In genomic region chr12:6786416-6787094, GRCh38 we compare ENCODE assay signal across 16 cellular contexts. TPM values are rescaled to one million over a fixed set of nuclear protein-coding genes. Genes with fewer than 3 reads are reported as not detected.
DNase-seq lines count a peak whose midpoint lies in the region; ATAC-seq and TF ChIP-seq lines count a peak whose summit lies in the region.
"Had no signal": no experiment of that assay in that cellular context is flagged by ENCODE, and none has a peak within 500 bp of the region (broad histone marks: within the 10 kb centered on the region; RNA-seq: fewer than 3 reads in every experiment).

No MANE protein-coding gene starts in this region.

- CTCF ChIA-PET in activated naive CD4-positive, alpha-beta T cell treated with anti-CD3 and anti-CD28 coated beads for 36 hours (lab: Charles Lee) = interaction anchor here (0.6 to 3.5 kb wide), 8 partner anchors 9 to 145 kb away, joined by 3 to 23 read pairs (median 4); no protein-coding TSS in a partner anchor

- no peaks in the 10 kb centered on the region for H3K27me3 Mint-ChIP-seq in activated naive CD4-positive, alpha-beta T cell treated with anti-CD3 and anti-CD28 coated beads for 36 hours (ENCODE audit: low read depth)
- H3K27me3 Mint-ChIP-seq in brain = no peaks in the 10 kb centered on the region

- peaks cover 6% of the 10 kb centered on the region for H3K36me3 Mint-ChIP-seq in activated naive CD4-positive, alpha-beta T cell treated with anti-CD3 and anti-CD28 coated beads for 36 hours (ENCODE audit: low read depth)
- no peaks in the 10 kb centered on the region for H3K36me3 Mint-ChIP-seq in brain

- peak overlapping the region; percentile 58 for H3K9ac ChIP-seq in NT2/D1 (ENCODE audit: insufficient read length, low read depth)

- peak overlapping the region; percentile 79 for H3K27ac Mint-ChIP-seq in activated naive CD4-positive, alpha-beta T cell treated with anti-CD3 and anti-CD28 coated beads for 36 hours
- H3K27ac Mint-ChIP-seq in brain = peak overlapping the region in 4 of 5 experiments; percentile 15 to 82 (median 50)

- H3K4me3 Mint-ChIP-seq in activated naive CD4-positive, alpha-beta T cell treated with anti-CD3 and anti-CD28 coated beads for 36 hours = peak overlapping the region; percentile 48
- H3K4me3 Mint-ChIP-seq in brain = no peak overlapping the region

- H3K4me3 ChIP-seq in NT2/D1 (ENCODE audit: insufficient read length, low read depth) = no peak overlapping the region
- H3K4me3 ChIP-seq: psoas muscle, testis had no signal

- no peaks in the 10 kb centered on the region for H3K36me3 ChIP-seq in NT2/D1 (ENCODE audit: insufficient read depth, insufficient read length, low read length)
- H3K36me3 ChIP-seq: brain microvascular endothelial cell had no signal

- peaks cover 25% of the 10 kb centered on the region for H3K4me1 ChIP-seq in NT2/D1 (ENCODE audit: insufficient read depth, insufficient read length)
- H3K4me1 ChIP-seq: psoas muscle had no signal

- no peaks in the 10 kb centered on the region for H3K9me3 ChIP-seq in NT2/D1 (ENCODE audit: insufficient read depth, low read length)
- H3K9me3 ChIP-seq: psoas muscle, testis had no signal

- H3K4me1 Mint-ChIP-seq in activated naive CD4-positive, alpha-beta T cell treated with anti-CD3 and anti-CD28 coated beads for 36 hours (ENCODE audit: low read depth) = peaks cover 68% of the 10 kb centered on the region
- H3K4me1 Mint-ChIP-seq in brain = peaks cover 36% of the 10 kb centered on the region

- ATAC-seq in GM18505 (IDR thresholded peaks at IDR 0.05; ENCODE audit: unreplicated experiment) = no peak
- ATAC-seq: left lobe of liver, Panc1, psoas muscle had no signal

- DNase-seq in activated naive CD4-positive, alpha-beta T cell treated with anti-CD3 and anti-CD28 coated beads for 36 hours = peak; percentile 49
- no peak for DNase-seq in activated naive CD4-positive, alpha-beta T cell treated with anti-CD3 and anti-CD28 coated beads, Interleukin-2, amount 50 U/mL, for 16 hours
- peak; percentile 80 for DNase-seq in NT2/D1 (ENCODE audit: low read depth, low spot score)
- peak; percentile 25 for DNase-seq in superior temporal gyrus (ENCODE audit: extremely low spot score)
- no peak for DNase-seq in MV-4-11 (lab: John Stamatoyannopoulos, UW)
- DNase-seq in NCI-H774 (lab: John Stamatoyannopoulos, UW) = no peak
- DNase-seq: brain microvascular endothelial cell; NCI-H1694; NCI-H69; psoas muscle; stimulated activated CD4-positive, alpha-beta T cell treated with anti-CD3 and anti-CD28 coated beads, Interleukin-15, amount 100 ng/mL, for 24 hours; testis had no signal

- H3K9me3 Mint-ChIP-seq in activated naive CD4-positive, alpha-beta T cell treated with anti-CD3 and anti-CD28 coated beads for 36 hours = no peaks in the 10 kb centered on the region
- H3K9me3 Mint-ChIP-seq in brain = no peaks in the 10 kb centered on the region

- no peak for TF ChIP-seq CTCF in brain (conservative IDR thresholded peaks at IDR 0.05)

- TF ChIP-seq POLR2A in GM18505 (IDR thresholded peaks at IDR 0.05; ENCODE audit: borderline replicate concordance, extremely low read depth, insufficient read depth, insufficient read length) = no peak

- intact Hi-C loops in activated naive CD4-positive, alpha-beta T cell treated with anti-CD3 and anti-CD28 coated beads for 36 hours (cut with micrococcal nuclease) = loop anchor here (5.0 kb wide), 1 partner anchor 166 kb away; the partner anchor contains the start of gene PTPN6

- H3K27me3 ChIP-seq in NT2/D1 (ENCODE audit: insufficient read depth, insufficient read length) = no peaks in the 10 kb centered on the region
- H3K27me3 ChIP-seq: brain microvascular endothelial cell, testis had no signal

RNA-seq across cellular contexts. Expression of gene CD4, which starts 2.8 kb away (rescaled TPM):
- 100 to 1,000 TPM; 155 to 161 TPM for total RNA-seq in activated naive CD4-positive, alpha-beta T cell treated with anti-CD3 and anti-CD28 coated beads for 36 hours
- 13.7 TPM for polyA plus RNA-seq in brain (ENCODE audit: insufficient read depth, low read depth, low replicate concordance)

RNA-seq across cellular contexts. Expression of gene LAG3, which starts 14.2 kb away (rescaled TPM):
- total RNA-seq in activated naive CD4-positive, alpha-beta T cell treated with anti-CD3 and anti-CD28 coated beads for 36 hours = 10 to 100 TPM; 22.8 to 25.1 TPM
- 0.81 TPM for polyA plus RNA-seq in brain (ENCODE audit: insufficient read depth, low read depth, low replicate concordance)

RNA-seq across cellular contexts. Expression of gene PTMS, which starts 20.4 kb away (rescaled TPM):
- 10 to 100 TPM; 35.1 to 44.2 TPM for total RNA-seq in activated naive CD4-positive, alpha-beta T cell treated with anti-CD3 and anti-CD28 coated beads for 36 hours
- polyA plus RNA-seq in brain (ENCODE audit: insufficient read depth, low read depth, low replicate concordance) = 1,278 TPM

RNA-seq across cellular contexts. Expression of gene MLF2, which starts 33.6 kb away (rescaled TPM):
- total RNA-seq in activated naive CD4-positive, alpha-beta T cell treated with anti-CD3 and anti-CD28 coated beads for 36 hours = 100 to 1,000 TPM; 140 to 143 TPM
- 293 TPM for polyA plus RNA-seq in brain (ENCODE audit: insufficient read depth, low read depth, low replicate concordance)

RNA-seq across cellular contexts. Expression of gene GPR162, which starts 35.1 kb away (rescaled TPM):
- total RNA-seq in activated naive CD4-positive, alpha-beta T cell treated with anti-CD3 and anti-CD28 coated beads for 36 hours = under 1 TPM in 1 of 2 experiments, not detected in 1; 0.24 TPM
- polyA plus RNA-seq in brain (ENCODE audit: insufficient read depth, low read depth, low replicate concordance) = 59.9 TPM

Comparison
In these comparisons a context has a peak if more than half of its experiments do, and no peak if none do; other contexts are left out.
1. DNase-seq: peak in activated naive CD4-positive, alpha-beta T cell treated with anti-CD3 and anti-CD28 coated beads for 36 hours (single experiment), NT2/D1 (single experiment) and superior temporal gyrus (single experiment); none in activated naive CD4-positive, alpha-beta T cell treated with anti-CD3 and anti-CD28 coated beads, Interleukin-2, amount 50 U/mL, for 16 hours (single experiment), MV-4-11 (single experiment) and NCI-H774 (single experiment).